33 cellular contexts compared by ENCODE assay signal in the genomic region with DNA sequence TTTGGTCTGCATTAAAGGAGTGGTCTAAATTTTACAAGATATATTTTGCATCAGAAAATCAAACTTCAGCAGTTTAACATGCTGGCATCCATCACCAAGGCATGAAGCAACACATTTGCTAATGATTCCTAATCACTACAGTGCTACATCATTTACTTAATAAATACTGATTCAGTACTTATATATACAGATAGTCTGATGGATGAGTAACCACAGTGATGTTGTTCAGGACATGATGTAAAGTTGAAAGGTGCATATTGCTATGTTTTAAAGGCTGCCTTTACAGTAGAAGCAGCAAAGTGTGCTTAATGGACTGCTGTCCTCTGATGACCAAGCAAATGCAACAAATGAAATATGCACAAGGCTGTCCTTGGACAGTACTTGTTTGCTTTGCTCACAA. TPM values are rescaled to one million over a fixed set of nuclear protein-coding genes. Genes with fewer than 3 reads are reported as not detected.
DNase-seq lines count a peak whose midpoint lies in the region; ATAC-seq, FAIRE-seq and TF ChIP-seq lines count a peak whose summit lies in the region.
"Had no signal": no experiment of that assay in that cellular context is flagged by ENCODE, and none has a peak within 500 bp of the region (broad histone marks: within the 10 kb centered on the region; RNA-seq: fewer than 3 reads in every experiment).

No MANE protein-coding gene starts in this region.

- POLR2A ChIA-PET in activated CD4-positive, alpha-beta memory T cell treated with anti-CD3 and anti-CD28 coated beads for 36 hours (lab: Charles Lee): interaction anchor here (0.9 kb wide), 1 partner anchor 14 kb away, joined by 4 read pairs; no protein-coding TSS in a partner anchor
- POLR2A ChIA-PET in activated CD4-positive, alpha-beta memory T cell treated with anti-CD3 and anti-CD28 coated beads, Interleukin-2, amount 10 ng/mL, durations not matched to agents 7 days and 5 days (lab: Charles Lee): interaction anchor here (0.7 to 1.1 kb wide), 2 partner anchors 11 to 13 kb away, joined by 3 read pairs; partner anchors contain the start of genes SLC4A1AP and SUPT7L
- POLR2A ChIA-PET in PC-3 (lab: Charles Lee; ENCODE audit: unreplicated experiment): no interaction called here

- intact Hi-C loops in activated CD4-positive, alpha-beta memory T cell treated with anti-CD3 and anti-CD28 coated beads for 36 hours (cut with micrococcal nuclease): no loop called here
- intact Hi-C loops in PC-3 (cut with micrococcal nuclease): loop anchor here (10.0 kb wide), 1 partner anchor 248 kb away; the partner anchor contains the start of gene PPM1G

- peak; percentile 6 for ATAC-seq in PC-3
- ATAC-seq: effector memory CD8-positive, alpha-beta T cell; HCT116; heart left ventricle; lower lobe of right lung; mucosa of descending colon; natural killer cell treated with Interleukin-12 subunit alpha and Interleukin-12 subunit beta and Interleukin-15 and Interleukin-18, amount 100 ng/mL, for 72 hours had no signal

- no peak for FAIRE-seq in bronchial epithelial cell (lab: Jason Lieb, UNC)
- FAIRE-seq: A204.1, GM12891 had no signal

- H3K27ac ChIP-seq in PC-3 (ENCODE audit: low read length): peak overlapping the region; percentile 55
- H3K27ac ChIP-seq in Peyer's patch: no peak overlapping the region
- H3K27ac ChIP-seq: esophagus muscularis mucosa, foreskin keratinocyte, heart left ventricle, lower lobe of right lung, skin epidermis, tibial nerve had no signal

- TF ChIP-seq POLR2A in Peyer's patch (IDR thresholded peaks at IDR 0.05): no peak

- peak overlapping the region; percentile 36 for H3K4me2 ChIP-seq in PC-3 (ENCODE audit: low read length)

- DNase-seq in activated CD4-positive, alpha-beta memory T cell treated with anti-CD3 and anti-CD28 coated beads for 36 hours: no peak
- DNase-seq in activated CD4-positive, alpha-beta memory T cell treated with anti-CD3 and anti-CD28 coated beads, Interleukin-2, amount 10 ng/mL, durations not matched to agents 7 days and 5 days: no peak
- DNase-seq in PC-3 (no peak), bronchial epithelial cell (ENCODE audit: low read depth) (peak; percentile 77), NCI-H1694 (lab: John Stamatoyannopoulos, UW) (no peak), Peyer's patch (no peak)
- DNase-seq: activated CD4-positive, alpha-beta T cell treated with anti-CD3 and anti-CD28 coated beads, Interleukin-2, amount 50 U/mL, for 1 hour; activated CD8-positive, alpha-beta memory T cell treated with anti-CD3 and anti-CD28 coated beads, Interleukin-2, amount 50 U/mL, for 48 hours; activated gamma-delta T cell; AML-193; anterior cingulate cortex; CD4-positive, alpha-beta memory T cell; cortex of kidney; DMS 273 treated with DMSO at 0.1 percent for 48 hours; effector memory CD8-positive, alpha-beta T cell; heart left ventricle; kidney glomerular epithelial cell; lower lobe of right lung; mucosa of descending colon; NCI-H1092 treated with DMSO at 0.1 percent for 48 hours; NCI-H2029; NCI-H526; NK-92 treated with Interleukin-12 subunit alpha and Interleukin-12 subunit beta, amount 100 ng/mL, for 24 hours; SHP77 treated with DMSO at 0.1 percent for 48 hours; T1000 had no signal

- H3K9me3 Mint-ChIP-seq in activated CD4-positive, alpha-beta memory T cell treated with anti-CD3 and anti-CD28 coated beads for 36 hours: no peaks in the 10 kb centered on the region
- no peaks in the 10 kb centered on the region for H3K9me3 Mint-ChIP-seq in activated CD4-positive, alpha-beta memory T cell treated with anti-CD3 and anti-CD28 coated beads, Interleukin-2, amount 10 ng/mL, durations not matched to agents 7 days and 5 days
- H3K9me3 Mint-ChIP-seq: CD4-positive, alpha-beta memory T cell; effector memory CD8-positive, alpha-beta T cell; natural killer cell treated with Interleukin-12 subunit alpha and Interleukin-12 subunit beta and Interleukin-15 and Interleukin-18, amount 100 ng/mL, for 72 hours had no signal

- H2AFZ ChIP-seq in PC-3 (ENCODE audit: low read length): no peak overlapping the region

- no peaks in the 10 kb centered on the region for H3K27me3 Mint-ChIP-seq in activated CD4-positive, alpha-beta memory T cell treated with anti-CD3 and anti-CD28 coated beads for 36 hours
- H3K27me3 Mint-ChIP-seq in activated CD4-positive, alpha-beta memory T cell treated with anti-CD3 and anti-CD28 coated beads, Interleukin-2, amount 10 ng/mL, durations not matched to agents 7 days and 5 days: no peaks in the 10 kb centered on the region
- H3K27me3 Mint-ChIP-seq: CD4-positive, alpha-beta memory T cell; effector memory CD8-positive, alpha-beta T cell; natural killer cell treated with Interleukin-12 subunit alpha and Interleukin-12 subunit beta and Interleukin-15 and Interleukin-18, amount 100 ng/mL, for 72 hours had no signal

- H3K27ac Mint-ChIP-seq in activated CD4-positive, alpha-beta memory T cell treated with anti-CD3 and anti-CD28 coated beads for 36 hours: peak overlapping the region; percentile 23
- no peak overlapping the region for H3K27ac Mint-ChIP-seq in activated CD4-positive, alpha-beta memory T cell treated with anti-CD3 and anti-CD28 coated beads, Interleukin-2, amount 10 ng/mL, durations not matched to agents 7 days and 5 days
- H3K27ac Mint-ChIP-seq: effector memory CD8-positive, alpha-beta T cell had no signal

- peaks cover 58% of the 10 kb centered on the region; the same call in 1 of the 2 replicates for H3K36me3 ChIP-seq in PC-3 (ENCODE audit: low read depth, low read length)
- peaks cover 3% of the 10 kb centered on the region for H3K36me3 ChIP-seq in bronchial epithelial cell (ENCODE audit: control insufficient read depth, insufficient read depth, low read length)
- H3K36me3 ChIP-seq in Peyer's patch: peaks cover 0 to 99% (median 0%) of the 10 kb centered on the region in 3 donors

- no peaks in the 10 kb centered on the region for H3K79me2 ChIP-seq in PC-3 (ENCODE audit: low read length)

- no peaks in the 10 kb centered on the region for H4K20me1 ChIP-seq in PC-3 (ENCODE audit: low read length)

- no peaks in the 10 kb centered on the region for H3K9me3 ChIP-seq in PC-3 (ENCODE audit: low read length)
- no peaks in the 10 kb centered on the region for H3K9me3 ChIP-seq in Peyer's patch
- H3K9me3 ChIP-seq: esophagus muscularis mucosa, heart left ventricle, lower lobe of right lung, mucosa of descending colon, tibial nerve had no signal

- no peak for TF ChIP-seq CTCF in PC-3 (conservative IDR thresholded peaks at IDR 0.05; ENCODE audit: low read depth, low read length)
- no peak for TF ChIP-seq CTCF in bronchial epithelial cell (IDR thresholded peaks at IDR 0.05; ENCODE audit: insufficient read depth, low read length, severe bottlenecking)
- TF ChIP-seq CTCF in Peyer's patch (IDR thresholded peaks at IDR 0.05): no peak

- peaks cover 30% of the 10 kb centered on the region for H3K4me1 Mint-ChIP-seq in activated CD4-positive, alpha-beta memory T cell treated with anti-CD3 and anti-CD28 coated beads for 36 hours (ENCODE audit: low read depth)
- H3K4me1 Mint-ChIP-seq in activated CD4-positive, alpha-beta memory T cell treated with anti-CD3 and anti-CD28 coated beads, Interleukin-2, amount 10 ng/mL, durations not matched to agents 7 days and 5 days: peaks cover 18% of the 10 kb centered on the region

- H3F3A ChIP-seq in PC-3 (ENCODE audit: low read length, unreplicated experiment): no peaks in the 10 kb centered on the region

- H3K4me3 Mint-ChIP-seq in activated CD4-positive, alpha-beta memory T cell treated with anti-CD3 and anti-CD28 coated beads for 36 hours: no peak overlapping the region
- no peak overlapping the region for H3K4me3 Mint-ChIP-seq in activated CD4-positive, alpha-beta memory T cell treated with anti-CD3 and anti-CD28 coated beads, Interleukin-2, amount 10 ng/mL, durations not matched to agents 7 days and 5 days
- H3K4me3 Mint-ChIP-seq: CD4-positive, alpha-beta memory T cell; effector memory CD8-positive, alpha-beta T cell; natural killer cell treated with Interleukin-12 subunit alpha and Interleukin-12 subunit beta and Interleukin-15 and Interleukin-18, amount 100 ng/mL, for 72 hours had no signal

- peaks cover 59% of the 10 kb centered on the region for H3K36me3 Mint-ChIP-seq in activated CD4-positive, alpha-beta memory T cell treated with anti-CD3 and anti-CD28 coated beads for 36 hours
- peaks cover 76% of the 10 kb centered on the region for H3K36me3 Mint-ChIP-seq in activated CD4-positive, alpha-beta memory T cell treated with anti-CD3 and anti-CD28 coated beads, Interleukin-2, amount 10 ng/mL, durations not matched to agents 7 days and 5 days (ENCODE audit: low read depth)

- BruUV-seq in PC-3 (replicated peaks; lab: Mats Ljungman, UMichigan): no TSS peak

- H3K4me3 ChIP-seq in PC-3 (ENCODE audit: low read length) (no peak overlapping the region), bronchial epithelial cell (ENCODE audit: low read depth, low read length) (no peak overlapping the region), Peyer's patch (no peak overlapping the region)
- H3K4me3 ChIP-seq: esophagus muscularis mucosa, heart left ventricle, lower lobe of right lung, mucosa of descending colon, skin epidermis, tibial nerve had no signal

- CTCF ChIA-PET in activated CD4-positive, alpha-beta memory T cell treated with anti-CD3 and anti-CD28 coated beads for 36 hours (lab: Charles Lee): interaction anchor here (4.5 kb wide), 1 partner anchor 31 kb away, joined by 22 read pairs; no protein-coding TSS in a partner anchor
- CTCF ChIA-PET in activated CD4-positive, alpha-beta memory T cell treated with anti-CD3 and anti-CD28 coated beads, Interleukin-2, amount 10 ng/mL, durations not matched to agents 7 days and 5 days (lab: Charles Lee): interaction anchor here (1.1 kb wide), 1 partner anchor 31 kb away, joined by 3 read pairs; no protein-coding TSS in a partner anchor
- CTCF ChIA-PET in PC-3 (lab: Charles Lee): interaction anchor here (0.6 to 0.7 kb wide), 2 partner anchors 24 to 219 kb away, joined by 3 read pairs; no protein-coding TSS in a partner anchor

- no peak overlapping the region for H3K9ac ChIP-seq in PC-3 (ENCODE audit: low read length)

- no peaks in the 10 kb centered on the region for H3K27me3 ChIP-seq in PC-3 (ENCODE audit: low read length)
- no peaks in the 10 kb centered on the region for H3K27me3 ChIP-seq in bronchial epithelial cell (ENCODE audit: control insufficient read depth, insufficient read depth, low read length)
- no peaks in the 10 kb centered on the region for H3K27me3 ChIP-seq in Peyer's patch
- H3K27me3 ChIP-seq: esophagus muscularis mucosa, foreskin keratinocyte, heart left ventricle, tibial nerve had no signal

- H3K4me1 ChIP-seq in PC-3 (ENCODE audit: insufficient read depth, low read length) (peaks cover 38% of the 10 kb centered on the region), Peyer's patch (no peaks in the 10 kb centered on the region)
- H3K4me1 ChIP-seq: heart left ventricle, lower lobe of right lung, tibial nerve had no signal

- H3K9me2 ChIP-seq in PC-3 (replicated peaks; ENCODE audit: low read length): no peaks in the 10 kb centered on the region

RNA-seq across cellular contexts. Expression of gene SUPT7L, which starts 11.1 kb away (rescaled TPM):
- 10 to 100 TPM; 30.1 to 30.3 TPM for total RNA-seq in activated CD4-positive, alpha-beta memory T cell treated with anti-CD3 and anti-CD28 coated beads for 36 hours
- 10 to 100 TPM; 36.5 to 37.2 TPM for total RNA-seq in activated CD4-positive, alpha-beta memory T cell treated with anti-CD3 and anti-CD28 coated beads, Interleukin-2, amount 10 ng/mL, durations not matched to agents 7 days and 5 days
- 23.4 and 27.2 TPM in 2 replicates for total RNA-seq in PC-3 (2014; rRNA removed)
- total RNA-seq in bronchial epithelial cell: 10.5 and 14.7 TPM in 2 replicates
- 10 to 100 TPM; 28.2 to 46.2 (median 40.2) TPM for total RNA-seq in Peyer's patch

RNA-seq across cellular contexts. Expression of gene SLC4A1AP, which starts 11.3 kb away (rescaled TPM):
- 10 to 100 TPM; 26.5 TPM for total RNA-seq in activated CD4-positive, alpha-beta memory T cell treated with anti-CD3 and anti-CD28 coated beads for 36 hours
- 10 to 100 TPM; 27.3 to 27.9 TPM for total RNA-seq in activated CD4-positive, alpha-beta memory T cell treated with anti-CD3 and anti-CD28 coated beads, Interleukin-2, amount 10 ng/mL, durations not matched to agents 7 days and 5 days
- total RNA-seq in PC-3 (2014; rRNA removed) (29.1 and 30.3 TPM in 2 replicates), bronchial epithelial cell (20.5 and 27.4 TPM in 2 replicates), Peyer's patch (10 to 100 TPM; 18.6 to 47.0 (median 21.9) TPM)

RNA-seq across cellular contexts. Expression of gene GPN1, which starts 23.5 kb away (rescaled TPM):
- total RNA-seq in activated CD4-positive, alpha-beta memory T cell treated with anti-CD3 and anti-CD28 coated beads for 36 hours: 10 to 100 TPM; 54.4 to 56.8 TPM
- 10 to 100 TPM; 45.0 to 45.8 TPM for total RNA-seq in activated CD4-positive, alpha-beta memory T cell treated with anti-CD3 and anti-CD28 coated beads, Interleukin-2, amount 10 ng/mL, durations not matched to agents 7 days and 5 days
- total RNA-seq in PC-3 (2014; rRNA removed) (40.9 and 46.8 TPM in 2 replicates), bronchial epithelial cell (31.7 and 47.9 TPM in 2 replicates), Peyer's patch (10 to 100 TPM; 12.3 to 27.7 (median 19.7) TPM)

RNA-seq across cellular contexts. Expression of gene CCDC121, which starts 23.5 kb away (rescaled TPM):
- under 1 TPM; 0.34 to 0.36 TPM for total RNA-seq in activated CD4-positive, alpha-beta memory T cell treated with anti-CD3 and anti-CD28 coated beads for 36 hours
- under 1 TPM; 0.78 to 0.90 TPM for total RNA-seq in activated CD4-positive, alpha-beta memory T cell treated with anti-CD3 and anti-CD28 coated beads, Interleukin-2, amount 10 ng/mL, durations not matched to agents 7 days and 5 days
- total RNA-seq in PC-3 (2014; rRNA removed): 0.87 and 2.7 TPM in 2 replicates
- total RNA-seq in bronchial epithelial cell: 0.79 and 0.90 TPM in 2 replicates
- total RNA-seq in Peyer's patch: 10 to 100 TPM in 1 of 4 donors, 1 to 10 TPM in 3; 1.8 to 11.6 (median 2.5) TPM
